Comparison of ENCODE assay signal across 1 cellular context in genomic region chr7:121879544-121879943, GRCh38.
TF ChIP-seq lines count a peak whose summit lies in the region.

No MANE protein-coding gene starts in this region.

TF ChIP-seq in GM23338, 12 proteins besides CTCF, POLR2A, EP300 and RAD21 (continued from another document):
- TF ChIP-seq REST (IDR thresholded peaks at IDR 0.05; ENCODE audit: unreplicated experiment): no peak
